ENCODE assay signal across 1 cellular context in genomic region chr16:803751-804075, GRCh38.
TF ChIP-seq lines count a peak whose summit lies in the region.

No MANE protein-coding gene starts in this region.

TF ChIP-seq in K562, 482 proteins besides CTCF, POLR2A, EP300 and RAD21:
- TF ChIP-seq SAFB2 (IDR thresholded peaks at IDR 0.05; ENCODE audit: borderline replicate concordance, low read depth, low read length, severe bottlenecking) (no peak), U2AF1 (optimal IDR thresholded peaks at IDR 0.05; ENCODE audit: low read depth, low read length) (no peak), GTF2E2 (tag; IDR thresholded peaks at IDR 0.05) (no peak), TARDBP (IDR thresholded peaks at IDR 0.05) (no peak), ID3 (CRISPR knock-in tag; IDR thresholded peaks at IDR 0.05) (no peak), ID3 (tag; IDR thresholded peaks at IDR 0.05) (no peak), BRD4 (IDR thresholded peaks at IDR 0.05) (no peak), U2AF2 (optimal IDR thresholded peaks at IDR 0.05; ENCODE audit: low read depth, low read length) (no peak), THRAP3 (IDR thresholded peaks at IDR 0.05; ENCODE audit: borderline replicate concordance) (no peak), PRDM10 (IDR thresholded peaks at IDR 0.05; ENCODE audit: partially characterized antibody) (no peak), ZNF263 (CRISPR knock-in tag; IDR thresholded peaks at IDR 0.05; ENCODE audit: borderline replicate concordance) (no peak), TEAD2 (tag; IDR thresholded peaks at IDR 0.05) (no peak), NELFE (IDR thresholded peaks at IDR 0.05; ENCODE audit: insufficient read depth, insufficient read length) (no peak)
